Comparison of ENCODE assay signal across 2 cellular contexts in the genomic region with DNA sequence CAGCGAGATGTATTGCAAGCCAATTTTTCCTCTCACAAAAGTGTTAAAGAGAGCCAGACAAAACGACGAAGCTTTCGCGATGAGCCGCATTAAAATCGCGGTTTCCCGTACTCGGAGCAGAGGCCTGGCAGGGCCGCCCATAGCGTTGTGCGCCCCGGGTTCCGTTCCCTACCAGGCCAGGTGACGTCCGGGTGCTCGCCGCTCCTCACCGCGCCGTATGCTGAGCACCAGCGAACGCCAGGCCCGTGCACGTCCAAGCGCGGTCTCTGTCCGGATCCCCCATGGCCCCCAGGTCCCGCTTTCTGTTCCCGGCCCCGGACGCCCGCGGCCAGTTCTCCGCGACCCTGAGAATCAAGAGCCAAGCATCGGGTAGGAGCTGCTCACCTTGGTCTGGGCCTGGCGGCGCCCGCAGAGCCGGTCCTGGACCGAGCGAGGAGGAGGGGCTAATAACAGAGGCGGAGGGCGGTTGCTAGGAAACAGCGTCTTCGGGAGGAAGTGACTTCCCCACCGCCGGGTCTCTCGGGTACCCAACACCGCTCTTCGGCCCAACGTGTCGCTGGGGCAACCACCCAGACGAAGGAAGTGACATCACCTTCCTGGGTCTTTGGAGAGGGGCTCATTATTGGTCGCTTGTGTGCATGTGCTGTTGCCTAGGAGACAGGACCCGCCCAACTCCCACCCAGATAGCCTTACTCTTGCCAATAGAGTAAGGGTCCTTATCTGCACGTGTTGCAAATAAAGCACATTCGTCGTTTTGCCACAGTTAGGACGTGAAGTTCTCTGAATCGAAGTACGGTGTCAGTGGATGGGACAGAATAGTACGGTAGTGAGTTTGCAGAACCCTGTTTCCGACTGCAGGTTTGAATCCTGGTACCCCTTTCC.
A peak's percentile ranks its signal among the peaks of the same experiment; 100 is the strongest.
TF ChIP-seq lines count a peak whose summit lies in the region.

A gene (minus strand): TSS at position 579 of the 882 bp plus-strand sequence. CDS start 1,115 bp downstream, outside the sequence.

TF ChIP-seq in HEK293, 187 proteins besides CTCF, POLR2A, EP300 and RAD21 (continued from another document and continues in another):
- TF ChIP-seq, protein P1, sequence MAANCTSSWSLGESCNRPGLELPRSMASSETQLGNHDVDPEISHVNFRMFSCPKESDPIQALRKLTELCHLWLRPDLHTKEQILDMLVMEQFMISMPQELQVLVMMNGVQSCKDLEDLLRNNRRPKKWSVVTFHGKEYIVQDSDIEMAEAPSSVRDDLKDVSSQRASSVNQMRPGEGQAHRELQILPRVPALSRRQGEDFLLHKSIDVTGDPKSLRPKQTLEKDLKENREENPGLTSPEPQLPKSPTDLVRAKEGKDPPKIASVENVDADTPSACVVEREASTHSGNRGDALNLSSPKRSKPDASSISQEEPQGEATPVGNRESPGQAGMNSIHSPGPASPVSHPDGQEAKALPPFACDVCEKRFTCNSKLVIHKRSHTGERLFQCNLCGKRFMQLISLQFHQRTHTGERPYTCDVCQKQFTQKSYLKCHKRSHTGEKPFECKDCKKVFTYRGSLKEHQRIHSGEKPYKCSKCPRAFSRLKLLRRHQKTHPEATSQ (tag by site-specific recombination; IDR thresholded peaks at IDR 0.05), result 0 out of 2 replicates have a peak, but pooled peaks have one; percentile 57
- TF ChIP-seq, protein P2, sequence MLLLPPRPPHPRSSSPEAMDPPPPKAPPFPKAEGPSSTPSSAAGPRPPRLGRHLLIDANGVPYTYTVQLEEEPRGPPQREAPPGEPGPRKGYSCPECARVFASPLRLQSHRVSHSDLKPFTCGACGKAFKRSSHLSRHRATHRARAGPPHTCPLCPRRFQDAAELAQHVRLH (tag by site-specific recombination; IDR thresholded peaks at IDR 0.05), result peak; percentile 34; the same call in 1 of the 2 replicates
- TF ChIP-seq ZNF600 (tag by site-specific recombination; IDR thresholded peaks at IDR 0.05) (peak; percentile 99), ZNF837 (tag by site-specific recombination; IDR thresholded peaks at IDR 0.05) (no peak), ZNF660 (tag by site-specific recombination; IDR thresholded peaks at IDR 0.05) (0 out of 2 replicates have a peak, but pooled peaks have one; percentile 50), ZNF426 (tag by site-specific recombination; IDR thresholded peaks at IDR 0.05) (no peak), ZNF830 (tag by site-specific recombination; IDR thresholded peaks at IDR 0.05; ENCODE audit: low read depth) (no peak), ZNF571 (tag by site-specific recombination; IDR thresholded peaks at IDR 0.05) (no peak), ZNF311 (tag by site-specific recombination; IDR thresholded peaks at IDR 0.05; ENCODE audit: borderline replicate concordance) (no peak), ZNF354C (tag by site-specific recombination; IDR thresholded peaks at IDR 0.05; ENCODE audit: borderline replicate concordance, low read depth) (no peak), GLIS2 (tag by site-specific recombination; IDR thresholded peaks at IDR 0.05) (no peak), ZFP37 (tag by site-specific recombination; IDR thresholded peaks at IDR 0.05) (peak; percentile 55; the same call in 1 of the 2 replicates)
- TF ChIP-seq, protein P3, sequence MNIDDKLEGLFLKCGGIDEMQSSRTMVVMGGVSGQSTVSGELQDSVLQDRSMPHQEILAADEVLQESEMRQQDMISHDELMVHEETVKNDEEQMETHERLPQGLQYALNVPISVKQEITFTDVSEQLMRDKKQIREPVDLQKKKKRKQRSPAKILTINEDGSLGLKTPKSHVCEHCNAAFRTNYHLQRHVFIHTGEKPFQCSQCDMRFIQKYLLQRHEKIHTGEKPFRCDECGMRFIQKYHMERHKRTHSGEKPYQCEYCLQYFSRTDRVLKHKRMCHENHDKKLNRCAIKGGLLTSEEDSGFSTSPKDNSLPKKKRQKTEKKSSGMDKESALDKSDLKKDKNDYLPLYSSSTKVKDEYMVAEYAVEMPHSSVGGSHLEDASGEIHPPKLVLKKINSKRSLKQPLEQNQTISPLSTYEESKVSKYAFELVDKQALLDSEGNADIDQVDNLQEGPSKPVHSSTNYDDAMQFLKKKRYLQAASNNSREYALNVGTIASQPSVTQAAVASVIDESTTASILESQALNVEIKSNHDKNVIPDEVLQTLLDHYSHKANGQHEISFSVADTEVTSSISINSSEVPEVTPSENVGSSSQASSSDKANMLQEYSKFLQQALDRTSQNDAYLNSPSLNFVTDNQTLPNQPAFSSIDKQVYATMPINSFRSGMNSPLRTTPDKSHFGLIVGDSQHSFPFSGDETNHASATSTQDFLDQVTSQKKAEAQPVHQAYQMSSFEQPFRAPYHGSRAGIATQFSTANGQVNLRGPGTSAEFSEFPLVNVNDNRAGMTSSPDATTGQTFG (tag by site-specific recombination; IDR thresholded peaks at IDR 0.05; ENCODE audit: borderline replicate concordance), result no peak
- TF ChIP-seq, protein P4, sequence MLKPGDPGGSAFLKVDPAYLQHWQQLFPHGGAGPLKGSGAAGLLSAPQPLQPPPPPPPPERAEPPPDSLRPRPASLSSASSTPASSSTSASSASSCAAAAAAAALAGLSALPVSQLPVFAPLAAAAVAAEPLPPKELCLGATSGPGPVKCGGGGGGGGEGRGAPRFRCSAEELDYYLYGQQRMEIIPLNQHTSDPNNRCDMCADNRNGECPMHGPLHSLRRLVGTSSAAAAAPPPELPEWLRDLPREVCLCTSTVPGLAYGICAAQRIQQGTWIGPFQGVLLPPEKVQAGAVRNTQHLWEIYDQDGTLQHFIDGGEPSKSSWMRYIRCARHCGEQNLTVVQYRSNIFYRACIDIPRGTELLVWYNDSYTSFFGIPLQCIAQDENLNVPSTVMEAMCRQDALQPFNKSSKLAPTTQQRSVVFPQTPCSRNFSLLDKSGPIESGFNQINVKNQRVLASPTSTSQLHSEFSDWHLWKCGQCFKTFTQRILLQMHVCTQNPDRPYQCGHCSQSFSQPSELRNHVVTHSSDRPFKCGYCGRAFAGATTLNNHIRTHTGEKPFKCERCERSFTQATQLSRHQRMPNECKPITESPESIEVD (tag by site-specific recombination; IDR thresholded peaks at IDR 0.05), result no peak
- TF ChIP-seq, protein P5, sequence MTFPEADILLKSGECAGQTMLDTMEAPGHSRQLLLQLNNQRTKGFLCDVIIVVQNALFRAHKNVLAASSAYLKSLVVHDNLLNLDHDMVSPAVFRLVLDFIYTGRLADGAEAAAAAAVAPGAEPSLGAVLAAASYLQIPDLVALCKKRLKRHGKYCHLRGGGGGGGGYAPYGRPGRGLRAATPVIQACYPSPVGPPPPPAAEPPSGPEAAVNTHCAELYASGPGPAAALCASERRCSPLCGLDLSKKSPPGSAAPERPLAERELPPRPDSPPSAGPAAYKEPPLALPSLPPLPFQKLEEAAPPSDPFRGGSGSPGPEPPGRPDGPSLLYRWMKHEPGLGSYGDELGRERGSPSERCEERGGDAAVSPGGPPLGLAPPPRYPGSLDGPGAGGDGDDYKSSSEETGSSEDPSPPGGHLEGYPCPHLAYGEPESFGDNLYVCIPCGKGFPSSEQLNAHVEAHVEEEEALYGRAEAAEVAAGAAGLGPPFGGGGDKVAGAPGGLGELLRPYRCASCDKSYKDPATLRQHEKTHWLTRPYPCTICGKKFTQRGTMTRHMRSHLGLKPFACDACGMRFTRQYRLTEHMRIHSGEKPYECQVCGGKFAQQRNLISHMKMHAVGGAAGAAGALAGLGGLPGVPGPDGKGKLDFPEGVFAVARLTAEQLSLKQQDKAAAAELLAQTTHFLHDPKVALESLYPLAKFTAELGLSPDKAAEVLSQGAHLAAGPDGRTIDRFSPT (tag by site-specific recombination; IDR thresholded peaks at IDR 0.05), result no peak

TF ChIP-seq in GM12878, 131 proteins besides CTCF, POLR2A, EP300 and RAD21 (continued from another document and continues in another):
- TF ChIP-seq, protein P6, sequence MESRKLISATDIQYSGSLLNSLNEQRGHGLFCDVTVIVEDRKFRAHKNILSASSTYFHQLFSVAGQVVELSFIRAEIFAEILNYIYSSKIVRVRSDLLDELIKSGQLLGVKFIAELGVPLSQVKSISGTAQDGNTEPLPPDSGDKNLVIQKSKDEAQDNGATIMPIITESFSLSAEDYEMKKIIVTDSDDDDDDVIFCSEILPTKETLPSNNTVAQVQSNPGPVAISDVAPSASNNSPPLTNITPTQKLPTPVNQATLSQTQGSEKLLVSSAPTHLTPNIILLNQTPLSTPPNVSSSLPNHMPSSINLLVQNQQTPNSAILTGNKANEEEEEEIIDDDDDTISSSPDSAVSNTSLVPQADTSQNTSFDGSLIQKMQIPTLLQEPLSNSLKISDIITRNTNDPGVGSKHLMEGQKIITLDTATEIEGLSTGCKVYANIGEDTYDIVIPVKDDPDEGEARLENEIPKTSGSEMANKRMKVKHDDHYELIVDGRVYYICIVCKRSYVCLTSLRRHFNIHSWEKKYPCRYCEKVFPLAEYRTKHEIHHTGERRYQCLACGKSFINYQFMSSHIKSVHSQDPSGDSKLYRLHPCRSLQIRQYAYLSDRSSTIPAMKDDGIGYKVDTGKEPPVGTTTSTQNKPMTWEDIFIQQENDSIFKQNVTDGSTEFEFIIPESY (IDR thresholded peaks at IDR 0.05), result no peak
- TF ChIP-seq SIN3A (IDR thresholded peaks at IDR 0.05; ENCODE audit: low read depth, low read length) (peak; percentile 78), NFIC (IDR thresholded peaks at IDR 0.05; ENCODE audit: low read depth, low read length) (no peak), TCF3 (IDR thresholded peaks at IDR 0.05; ENCODE audit: borderline replicate concordance, insufficient read depth, low read depth, low read length) (no peak), TCF7 (IDR thresholded peaks at IDR 0.05; ENCODE audit: borderline replicate concordance) (no peak), MEF2A (IDR thresholded peaks at IDR 0.05; ENCODE audit: insufficient read depth, low read depth, low read length) (no peak), EZH2 (IDR thresholded peaks at IDR 0.05; ENCODE audit: borderline replicate concordance, control insufficient read depth, low read depth, low read length) (no peak), JUNB (IDR thresholded peaks at IDR 0.05) (no peak), TARDBP (IDR thresholded peaks at IDR 0.05; ENCODE audit: borderline replicate concordance) (no peak; the same call in 1 of the 2 replicates), POU2F2 (IDR thresholded peaks at IDR 0.05; ENCODE audit: borderline replicate concordance, low read depth, low read length) (no peak), ESRRA (IDR thresholded peaks at IDR 0.05; ENCODE audit: low read length) (no peak), RCOR1 (conservative IDR thresholded peaks at IDR 0.05; ENCODE audit: low read depth, low read length) (0 out of 2 replicates have a peak, but pooled peaks have one; percentile 17), TBL1XR1 (IDR thresholded peaks at IDR 0.05; ENCODE audit: low read depth, low read length) (no peak), EGR1 (IDR thresholded peaks at IDR 0.05; ENCODE audit: borderline replicate concordance in 1 of 2, low read depth in 2 of 2, low read length in 2 of 2) (no peak), ZNF217 (IDR thresholded peaks at IDR 0.05) (no peak), KLF5 (IDR thresholded peaks at IDR 0.05; ENCODE audit: partially characterized antibody) (no peak), CBX3 (IDR thresholded peaks at IDR 0.05; ENCODE audit: borderline replicate concordance, low read depth) (no peak), WRNIP1 (IDR thresholded peaks at IDR 0.05; ENCODE audit: borderline replicate concordance, low read depth, low read length) (no peak), NFXL1 (IDR thresholded peaks at IDR 0.05; ENCODE audit: borderline replicate concordance) (no peak), MTA2 (IDR thresholded peaks at IDR 0.05; ENCODE audit: low read depth) (no peak), ETV6 (conservative IDR thresholded peaks at IDR 0.05 in 1 of 2, IDR thresholded peaks at IDR 0.05 in 1 of 2; ENCODE audit: borderline replicate concordance in 1 of 2, low read depth in 1 of 2) (no peak), YBX1 (IDR thresholded peaks at IDR 0.05) (no peak), KAT2A (conservative IDR thresholded peaks at IDR 0.05; ENCODE audit: control insufficient read depth, low read depth, low read length) (no peak)
- TF ChIP-seq, protein P7, sequence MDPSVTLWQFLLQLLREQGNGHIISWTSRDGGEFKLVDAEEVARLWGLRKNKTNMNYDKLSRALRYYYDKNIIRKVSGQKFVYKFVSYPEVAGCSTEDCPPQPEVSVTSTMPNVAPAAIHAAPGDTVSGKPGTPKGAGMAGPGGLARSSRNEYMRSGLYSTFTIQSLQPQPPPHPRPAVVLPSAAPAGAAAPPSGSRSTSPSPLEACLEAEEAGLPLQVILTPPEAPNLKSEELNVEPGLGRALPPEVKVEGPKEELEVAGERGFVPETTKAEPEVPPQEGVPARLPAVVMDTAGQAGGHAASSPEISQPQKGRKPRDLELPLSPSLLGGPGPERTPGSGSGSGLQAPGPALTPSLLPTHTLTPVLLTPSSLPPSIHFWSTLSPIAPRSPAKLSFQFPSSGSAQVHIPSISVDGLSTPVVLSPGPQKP (IDR thresholded peaks at IDR 0.05; ENCODE audit: low read depth, low read length), result no peak
- TF ChIP-seq, protein P8, sequence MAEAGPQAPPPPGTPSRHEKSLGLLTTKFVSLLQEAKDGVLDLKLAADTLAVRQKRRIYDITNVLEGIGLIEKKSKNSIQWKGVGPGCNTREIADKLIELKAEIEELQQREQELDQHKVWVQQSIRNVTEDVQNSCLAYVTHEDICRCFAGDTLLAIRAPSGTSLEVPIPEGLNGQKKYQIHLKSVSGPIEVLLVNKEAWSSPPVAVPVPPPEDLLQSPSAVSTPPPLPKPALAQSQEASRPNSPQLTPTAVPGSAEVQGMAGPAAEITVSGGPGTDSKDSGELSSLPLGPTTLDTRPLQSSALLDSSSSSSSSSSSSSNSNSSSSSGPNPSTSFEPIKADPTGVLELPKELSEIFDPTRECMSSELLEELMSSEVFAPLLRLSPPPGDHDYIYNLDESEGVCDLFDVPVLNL (IDR thresholded peaks at IDR 0.05; ENCODE audit: low read depth, low read length), result no peak
- TF ChIP-seq, protein P9, sequence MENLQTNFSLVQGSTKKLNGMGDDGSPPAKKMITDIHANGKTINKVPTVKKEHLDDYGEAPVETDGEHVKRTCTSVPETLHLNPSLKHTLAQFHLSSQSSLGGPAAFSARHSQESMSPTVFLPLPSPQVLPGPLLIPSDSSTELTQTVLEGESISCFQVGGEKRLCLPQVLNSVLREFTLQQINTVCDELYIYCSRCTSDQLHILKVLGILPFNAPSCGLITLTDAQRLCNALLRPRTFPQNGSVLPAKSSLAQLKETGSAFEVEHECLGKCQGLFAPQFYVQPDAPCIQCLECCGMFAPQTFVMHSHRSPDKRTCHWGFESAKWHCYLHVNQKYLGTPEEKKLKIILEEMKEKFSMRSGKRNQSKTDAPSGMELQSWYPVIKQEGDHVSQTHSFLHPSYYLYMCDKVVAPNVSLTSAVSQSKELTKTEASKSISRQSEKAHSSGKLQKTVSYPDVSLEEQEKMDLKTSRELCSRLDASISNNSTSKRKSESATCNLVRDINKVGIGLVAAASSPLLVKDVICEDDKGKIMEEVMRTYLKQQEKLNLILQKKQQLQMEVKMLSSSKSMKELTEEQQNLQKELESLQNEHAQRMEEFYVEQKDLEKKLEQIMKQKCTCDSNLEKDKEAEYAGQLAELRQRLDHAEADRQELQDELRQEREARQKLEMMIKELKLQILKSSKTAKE (IDR thresholded peaks at IDR 0.05; ENCODE audit: low read depth, poor library complexity, severe bottlenecking), result no peak
- TF ChIP-seq, protein P10, sequence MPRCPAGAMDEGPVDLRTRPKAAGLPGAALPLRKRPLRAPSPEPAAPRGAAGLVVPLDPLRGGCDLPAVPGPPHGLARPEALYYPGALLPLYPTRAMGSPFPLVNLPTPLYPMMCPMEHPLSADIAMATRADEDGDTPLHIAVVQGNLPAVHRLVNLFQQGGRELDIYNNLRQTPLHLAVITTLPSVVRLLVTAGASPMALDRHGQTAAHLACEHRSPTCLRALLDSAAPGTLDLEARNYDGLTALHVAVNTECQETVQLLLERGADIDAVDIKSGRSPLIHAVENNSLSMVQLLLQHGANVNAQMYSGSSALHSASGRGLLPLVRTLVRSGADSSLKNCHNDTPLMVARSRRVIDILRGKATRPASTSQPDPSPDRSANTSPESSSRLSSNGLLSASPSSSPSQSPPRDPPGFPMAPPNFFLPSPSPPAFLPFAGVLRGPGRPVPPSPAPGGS (IDR thresholded peaks at IDR 0.05; ENCODE audit: borderline replicate concordance, insufficient read depth, low read depth, low read length, poor library complexity, severe bottlenecking), result no peak
